10 cellular contexts compared by ENCODE assay signal in genomic region chr10:114215033-114215432, GRCh38. TPM values are rescaled to one million over a fixed set of nuclear protein-coding genes. Genes with fewer than 3 reads are reported as not detected.
"Had no signal": no experiment of that assay in that cellular context is flagged by ENCODE, and none has a peak within 500 bp of the region (broad histone marks: within the 10 kb centered on the region; RNA-seq: fewer than 3 reads in every experiment).

No MANE protein-coding gene starts in this region.

- FAIRE-seq: HepG2, HTR-8/SVneo had no signal

- H3K4me2 ChIP-seq: KMS-11 had no signal

- ATAC-seq: HepG2 had no signal

- H3K27ac ChIP-seq: HL-60, KMS-11 had no signal

- H3K9ac ChIP-seq: KMS-11 had no signal

- DNase-seq: IMR-90, KBM-7, KG1 had no signal

RNA-seq across cellular contexts. Expression of gene VWA2, which starts 24.0 kb away (rescaled TPM):
- total RNA-seq: HepG2, HT1080, IMR-90 had no signal
- polyA plus RNA-seq: HepG2, IgD-negative memory B cell, IMR-90 had no signal

RNA-seq across cellular contexts. Expression of gene TDRD1, which starts 35.9 kb away (rescaled TPM):
- total RNA-seq: HepG2, HT-29, HT1080, IMR-90 had no signal
- polyA plus RNA-seq: HepG2, IgD-negative memory B cell, IMR-90 had no signal
